Comparison of ENCODE assay signal across 8 cellular contexts in the genomic region with DNA sequence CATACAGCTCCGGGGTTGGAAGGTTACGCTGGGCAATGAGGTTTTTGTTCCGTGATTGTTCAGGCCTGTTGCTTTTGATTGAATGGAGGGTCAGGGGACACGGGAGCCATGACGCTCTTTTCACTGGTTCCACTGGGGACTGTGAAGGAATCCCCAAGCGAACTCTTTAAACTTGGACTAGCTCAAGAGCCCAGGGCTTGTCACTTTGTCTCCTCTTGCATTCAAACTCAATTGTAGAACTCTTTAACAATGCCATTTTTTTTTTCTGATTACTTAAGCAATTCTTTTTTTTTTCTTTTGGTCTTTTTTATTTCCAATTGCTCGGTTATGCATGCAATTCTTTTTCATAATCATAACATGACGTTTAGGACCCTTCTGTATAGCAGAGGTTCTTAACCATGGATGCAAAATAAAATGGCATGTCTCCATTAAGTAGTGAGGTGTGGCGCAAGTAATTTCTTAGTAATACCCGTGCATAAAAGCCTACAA. TPM values are rescaled to one million over a fixed set of nuclear protein-coding genes. Genes with fewer than 3 reads are reported as not detected.
DNase-seq lines count a peak whose midpoint lies in the region; ATAC-seq and TF ChIP-seq lines count a peak whose summit lies in the region.

No MANE protein-coding gene starts in this region.

- CTCF ChIA-PET in AG04449 (lab: Yijun Ruan, JAX): interaction anchor here (1.0 to 2.2 kb wide), 11 partner anchors 8 to 407 kb away, joined by 3 to 11 read pairs (median 4); no protein-coding TSS in a partner anchor

- peak overlapping the region; percentile 90 for H3K4me3 Mint-ChIP-seq in HFFc6

- H3K27ac Mint-ChIP-seq in HFFc6: peak overlapping the region; percentile 82

- H3K27me3 Mint-ChIP-seq in HFFc6 (ENCODE audit: insufficient read depth): peaks cover 3% of the 10 kb centered on the region

- no peaks in the 10 kb centered on the region for H3K9me3 Mint-ChIP-seq in HFFc6

- POLR2A ChIA-PET in AG04449 (lab: Yijun Ruan, JAX): interaction anchor here (0.9 to 1.2 kb wide), 2 partner anchors 38 to 63 kb away, joined by 3 to 4 read pairs; a partner anchor contains a TSS

- H3K4me1 ChIP-seq in mononuclear cell (ENCODE audit: insufficient read depth, low read length): peaks cover 14% of the 10 kb centered on the region

- peaks cover 17% of the 10 kb centered on the region for H3K27me3 ChIP-seq in mononuclear cell (ENCODE audit: insufficient read depth, low read length)

- no peaks in the 10 kb centered on the region for H3K9me3 ChIP-seq in mononuclear cell (ENCODE audit: low read depth, low read length)

- DNase-seq in AG04449 (ENCODE audit: low read depth, low spot score): no peak
- no peak for DNase-seq in HFFc6
- DNase-seq in brain pericyte (ENCODE audit: low read depth, low spot score): peak; percentile 25
- DNase-seq in NCI-H446 treated with DMSO at 0.1 percent for 48 hours (lab: John Stamatoyannopoulos, UW): no peak
- DNase-seq in stimulated activated CD4-positive, alpha-beta T cell treated with anti-CD3 and anti-CD28 coated beads, Interleukin-2, amount 100 ng/mL, for 48 hours: no peak
- no peak for DNase-seq in activated gamma-delta T cell treated with Interleukin-2 at 50 U/mL for 16 hours

- peaks cover 21% of the 10 kb centered on the region for H3K4me1 Mint-ChIP-seq in HFFc6 (ENCODE audit: low read depth)

- H3K4me3 ChIP-seq in AG04449 (ENCODE audit: low read depth, low read length) (peak overlapping the region; percentile 60), mononuclear cell (ENCODE audit: low read length) (peak overlapping the region; percentile 17)

- no peak for ATAC-seq in HG02840 (IDR thresholded peaks at IDR 0.05; ENCODE audit: low FRiP score, unreplicated experiment)

- no peaks in the 10 kb centered on the region for H3K36me3 Mint-ChIP-seq in HFFc6 (ENCODE audit: low read depth)

- TF ChIP-seq CTCF in AG04449 (IDR thresholded peaks at IDR 0.05; ENCODE audit: insufficient read depth, low read length, missing control alignments) (no peak), HFFc6 (IDR thresholded peaks at IDR 0.05) (no peak)

RNA-seq across cellular contexts. Expression of a gene that starts 0.4 kb away (rescaled TPM):
- total RNA-seq in HFFc6 (2021; fragmentation: NEBNext Ultra II Directional; extraction: Animal tissue kit (Norgen Biotek cat#: 25700)): 1 to 10 TPM; 1.2 to 2.5 (median 1.8) TPM
- 0.84 TPM for total RNA-seq in mononuclear cell

RNA-seq across cellular contexts. Expression of a gene that starts 38.3 kb away (rescaled TPM):
- 100 to 1,000 TPM; 497 to 624 (median 521) TPM for total RNA-seq in HFFc6 (2021; fragmentation: NEBNext Ultra II Directional; extraction: Animal tissue kit (Norgen Biotek cat#: 25700))
- 27.6 TPM for total RNA-seq in mononuclear cell

Comparison
In these comparisons a context has a peak if more than half of its experiments do, and no peak if none do; other contexts are left out.
1. RNA of a gene that starts 38.3 kb away (total RNA-seq): 497 to 624 TPM in HFFc6; 27.6 TPM in mononuclear cell (single experiment); every median in the first group is over 10 times any median in the second.